12 cellular contexts compared by ENCODE assay signal in genomic region chr4:110742148-110742547, GRCh38.
"Had no signal": no experiment of that assay in that cellular context is flagged by ENCODE, and none has a peak within 500 bp of the region (broad histone marks: within the 10 kb centered on the region; RNA-seq: fewer than 3 reads in every experiment).

No MANE protein-coding gene starts in this region.

- H3K4me2 ChIP-seq: hepatocyte, neural progenitor cell had no signal

- H3K4me3 ChIP-seq: cardiac muscle cell, hepatocyte, neural progenitor cell, pancreas, thyroid gland, uterus had no signal

- H3K36me3 ChIP-seq: cardiac muscle cell, neural progenitor cell, pancreas, thyroid gland, uterus had no signal

- H3K9me3 ChIP-seq: pancreas, thyroid gland, uterus had no signal

- H3K9ac ChIP-seq: neural progenitor cell had no signal

- H3K27me3 ChIP-seq: cardiac muscle cell, hepatocyte, neural progenitor cell, pancreas, thyroid gland, uterus had no signal

- H3K4me1 ChIP-seq: neural progenitor cell, pancreas, thyroid gland, uterus had no signal

- H2AFZ ChIP-seq: hepatocyte, neural progenitor cell had no signal

- H3K27ac ChIP-seq: cardiac muscle cell, hepatocyte, neural progenitor cell, pancreas, thyroid gland, uterus had no signal

- DNase-seq: activated CD4-positive, alpha-beta T cell treated with anti-CD3 and anti-CD28 coated beads, Interleukin-2, amount 50 U/mL, for 4 hours; activated CD4-positive, CD25-positive, alpha-beta regulatory T cell treated with anti-CD3 and anti-CD28 coated beads, Interleukin-2, amount 50 U/mL, for 72 hours; activated gamma-delta T cell treated with Interleukin-2 at 50 U/mL for 16 hours; activated T-cell treated with anti-CD3 and anti-CD28 coated beads, Interleukin-2, amount 50 U/mL, for 48 hours; aorta; pancreas; T-helper 9 cell; thyroid gland; uterus had no signal

- H3K79me2 ChIP-seq: hepatocyte had no signal

- ATAC-seq: pancreas had no signal
